8 cellular contexts compared by ENCODE assay signal in genomic region chr11:108122166-108122628, GRCh38. TPM values are rescaled to one million over a fixed set of nuclear protein-coding genes. Genes with fewer than 3 reads are reported as not detected.
DNase-seq lines count a peak whose midpoint lies in the region; ATAC-seq and TF ChIP-seq lines count a peak whose summit lies in the region.

No MANE protein-coding gene starts in this region.

- H3K27ac ChIP-seq in caudate nucleus (ENCODE audit: low read depth, low read length) (peak overlapping the region; percentile 80), lower lobe of right lung (peak overlapping the region; percentile 91)

- intact Hi-C loops in lower lobe of right lung (cut with DNase I): no loop called here

- H3K27me3 Mint-ChIP-seq in type B pancreatic cell: no peaks in the 10 kb centered on the region

- H3K4me3 ChIP-seq in NB4 (ENCODE audit: low read depth, low read length) (peak overlapping the region; percentile 79), lower lobe of right lung (peak overlapping the region; percentile 88)

- TF ChIP-seq CTCF in NB4 (IDR thresholded peaks at IDR 0.05; ENCODE audit: low read depth, low read length): no peak
- TF ChIP-seq CTCF in lower lobe of right lung (IDR thresholded peaks at IDR 0.05): no peak
- no peak for TF ChIP-seq CTCF in type B pancreatic cell (conservative IDR thresholded peaks at IDR 0.05)

- H3K36me3 Mint-ChIP-seq in type B pancreatic cell: peaks cover 17% of the 10 kb centered on the region

- H3K27me3 ChIP-seq in lower lobe of right lung (ENCODE audit: low read depth): no peaks in the 10 kb centered on the region

- H3K4me3 Mint-ChIP-seq in type B pancreatic cell: peak overlapping the region; percentile 98

- no peak for TF ChIP-seq POLR2A in NB4 (IDR thresholded peaks at IDR 0.05; ENCODE audit: extremely low read depth, insufficient read length)

- peaks cover 32% of the 10 kb centered on the region for H3K4me1 ChIP-seq in lower lobe of right lung

- no peaks in the 10 kb centered on the region for H3K9me3 ChIP-seq in lower lobe of right lung

- peaks cover 5% of the 10 kb centered on the region for H3K36me3 ChIP-seq in lower lobe of right lung

- peak overlapping the region; percentile 93 for H3K27ac Mint-ChIP-seq in type B pancreatic cell

- H3K9me3 Mint-ChIP-seq in type B pancreatic cell: no peaks in the 10 kb centered on the region

- peak; percentile 33 to 43 for ATAC-seq in lower lobe of right lung
- ATAC-seq in GM18861 (IDR thresholded peaks at IDR 0.05; ENCODE audit: unreplicated experiment): no peak

- peaks cover 21% of the 10 kb centered on the region for H3K4me1 Mint-ChIP-seq in type B pancreatic cell (ENCODE audit: unreplicated experiment)

- DNase-seq in GF-D8 (lab: John Stamatoyannopoulos, UW) (peak; percentile 35), NB4 (ENCODE audit: low read depth) (peak; percentile 27), caudate nucleus (lab: John Stamatoyannopoulos, UW) (peak in 10 of 61 donors; percentile 4 to 64 (median 30)), lower lobe of right lung (no peak), type B pancreatic cell (ENCODE audit: extremely low spot score, unreplicated experiment) (no peak), NOMO-1 (lab: John Stamatoyannopoulos, UW; ENCODE audit: unreplicated experiment in 2 of 2) (no peak)
- DNase-seq in stimulated activated CD8-positive, alpha-beta memory T cell treated with anti-CD3 and anti-CD28 coated beads, Interleukin-4, amount 100 ng/mL, for 48 hours: no peak

RNA-seq across cellular contexts. Expression of gene ACAT1, which starts 0.8 kb away (rescaled TPM):
- 69.4 TPM for total RNA-seq in lower lobe of right lung
- 35.5 and 52.6 TPM in 2 replicates for total RNA-seq in type B pancreatic cell (ENCODE audit: low replicate concordance)

Comparison
In these comparisons a context has a peak if more than half of its experiments do, and no peak if none do; other contexts are left out.
1. DNase-seq: peak in GF-D8 (single experiment) and NB4 (single experiment); none in lower lobe of right lung (single experiment), type B pancreatic cell (single experiment), stimulated activated CD8-positive, alpha-beta memory T cell treated with anti-CD3 and anti-CD28 coated beads, Interleukin-4, amount 100 ng/mL, for 48 hours (single experiment) and NOMO-1 (0 of 2).